8 cellular contexts compared by ENCODE assay signal in the genomic region with DNA sequence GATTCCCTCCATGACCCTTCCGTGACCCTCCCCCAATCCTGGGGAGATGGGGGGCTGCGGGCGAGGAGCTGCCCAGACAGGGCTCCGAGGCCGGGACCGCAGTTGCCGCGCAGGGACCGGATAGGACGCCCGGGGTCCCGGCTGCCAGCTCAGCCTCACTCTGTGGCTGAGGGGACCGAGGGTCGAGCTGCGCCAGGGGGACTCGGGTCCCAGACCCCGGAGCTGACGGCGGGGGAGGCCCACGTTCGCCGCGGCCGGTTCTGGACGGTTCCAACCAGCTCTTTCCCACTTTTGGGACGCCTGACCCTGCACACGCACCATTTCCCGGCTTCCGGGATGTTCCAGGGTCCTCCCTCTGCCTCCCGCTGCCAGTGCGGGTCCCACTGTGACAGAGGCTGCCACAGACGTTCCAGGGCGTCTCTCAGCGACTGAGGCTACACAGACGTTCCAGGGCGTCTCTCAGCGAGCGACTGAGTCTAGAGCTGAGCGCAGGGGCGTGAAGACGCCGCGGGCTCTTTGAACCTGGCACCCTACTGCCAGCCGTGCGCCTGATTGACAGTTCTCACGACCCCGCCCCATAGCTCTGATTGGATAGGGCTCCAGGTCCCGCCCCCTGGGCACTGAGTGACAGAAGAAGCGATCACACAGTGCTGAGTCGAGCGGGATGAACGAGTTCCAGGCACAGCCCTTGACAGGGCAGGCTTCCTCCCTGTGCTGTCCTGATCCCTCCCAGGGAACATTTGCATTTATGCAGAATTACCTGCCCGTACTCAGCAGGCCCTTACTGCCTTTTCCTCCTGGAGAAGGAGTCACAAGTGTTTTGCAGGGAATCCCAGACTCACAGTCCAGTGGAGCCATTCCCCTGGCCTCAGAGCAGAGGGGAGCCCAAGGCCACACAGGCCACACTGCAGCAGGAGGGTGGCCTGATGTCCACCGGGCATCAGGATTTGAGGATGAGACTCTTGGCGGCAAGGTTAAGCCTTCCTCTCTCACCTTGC. TPM values are rescaled to one million over a fixed set of nuclear protein-coding genes. Genes with fewer than 3 reads are reported as not detected.
A peak's percentile ranks its signal among the peaks of the same experiment; 100 is the strongest.
DNase-seq lines count a peak whose midpoint lies in the region; ATAC-seq lines count a peak whose summit lies in the region.

Gene ZNF563, minus strand, starts transcription at position 472 of the 998 bp plus-strand sequence. Its CDS starts 151 bp downstream, at position 321.

- no peaks in the 10 kb centered on the region for H3K27me3 Mint-ChIP-seq in dendritic cell treated with granulocyte-macrophage colony-stimulating factor and Interleukin-4, amounts not matched to agents 40 ng/mL and 50 ng/mL, for 4 days

- peak within 1 kb of the TSS; percentile 96 for H3K27ac Mint-ChIP-seq in dendritic cell treated with granulocyte-macrophage colony-stimulating factor and Interleukin-4, amounts not matched to agents 40 ng/mL and 50 ng/mL, for 4 days

- H3K36me3 Mint-ChIP-seq in dendritic cell treated with granulocyte-macrophage colony-stimulating factor and Interleukin-4, amounts not matched to agents 40 ng/mL and 50 ng/mL, for 4 days (ENCODE audit: low read depth), result peaks cover 12% of the 10 kb centered on the region

- ATAC-seq in GM18870 (IDR thresholded peaks at IDR 0.05; ENCODE audit: unreplicated experiment) (peak; percentile 67), HG03108 (IDR thresholded peaks at IDR 0.05; ENCODE audit: unreplicated experiment) (peak; percentile 83), left lobe of liver (peak; percentile 91)

- intact Hi-C loops in dendritic cell treated with granulocyte-macrophage colony-stimulating factor and Interleukin-4, amounts not matched to agents 40 ng/mL and 50 ng/mL, for 4 days (cut with micrococcal nuclease), result loop anchor here (1.0 to 5.0 kb wide), 3 partner anchors 32 to 67 kb away; partner anchors contain the start of genes ZNF44, ZNF442 and ZNF799

- DNase-seq in AG08395 (ENCODE audit: low spot score) (peak; percentile 98), NCI-H446 (lab: John Stamatoyannopoulos, UW) (peak; percentile 41 to 66), left lobe of liver (ENCODE audit: low spot score) (peak; percentile 99)
- DNase-seq in activated CD4-positive, alpha-beta T cell treated with anti-CD3 and anti-CD28 coated beads, Interleukin-2, amount 50 U/mL, for 24 hours (ENCODE audit: low read depth in 1 of 2, low spot score in 1 of 2), result peak; percentile 95 to 98
- DNase-seq in stimulated activated CD4-positive, alpha-beta T cell treated with anti-CD3 and anti-CD28 coated beads, Interleukin-1b, Interleukin-23, amount 100 ng/mL, for 48 hours, result peak; percentile 99

- peak within 1 kb of the TSS; percentile 98 for H3K4me3 Mint-ChIP-seq in dendritic cell treated with granulocyte-macrophage colony-stimulating factor and Interleukin-4, amounts not matched to agents 40 ng/mL and 50 ng/mL, for 4 days

- no peaks in the 10 kb centered on the region for H3K9me3 Mint-ChIP-seq in dendritic cell treated with granulocyte-macrophage colony-stimulating factor and Interleukin-4, amounts not matched to agents 40 ng/mL and 50 ng/mL, for 4 days

- H3K4me1 Mint-ChIP-seq in dendritic cell treated with granulocyte-macrophage colony-stimulating factor and Interleukin-4, amounts not matched to agents 40 ng/mL and 50 ng/mL, for 4 days (ENCODE audit: low read depth), result peaks cover 26% of the 10 kb centered on the region

RNA-seq across cellular contexts. Expression of gene ZNF563, which starts in this region (rescaled TPM):
- total RNA-seq in left lobe of liver, result 4.6 TPM

Comparison
In these comparisons a context has a peak if more than half of its experiments do, and no peak if none do; other contexts are left out.
1. Peak in every context shown above with its lines: DNase-seq and ATAC-seq.